In the genomic region with DNA sequence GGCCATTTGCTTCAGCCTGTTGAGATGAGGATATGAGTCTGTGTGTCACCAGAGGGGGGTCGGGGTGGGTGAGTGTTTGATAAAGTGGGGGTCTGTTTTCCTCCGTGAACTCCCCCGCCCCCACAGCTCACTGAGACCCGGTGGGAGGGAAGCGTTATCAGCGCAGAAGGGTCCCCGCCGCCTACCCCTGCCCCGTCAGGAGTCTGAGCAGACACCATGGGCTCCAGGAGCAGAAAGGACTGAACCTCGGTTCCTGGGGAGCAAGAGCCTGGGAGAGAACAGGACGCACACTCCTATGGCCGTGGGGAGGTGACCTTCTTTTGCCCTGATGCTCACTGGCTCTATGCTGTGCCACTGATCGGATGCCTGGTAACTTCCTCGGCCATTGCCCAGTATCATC, we compare ENCODE assay signal across 18 cellular contexts.
"Had no signal": no experiment of that assay in that cellular context is flagged by ENCODE, and none has a peak within 500 bp of the region (broad histone marks: within the 10 kb centered on the region; RNA-seq: fewer than 3 reads in every experiment).

No MANE protein-coding gene starts in this region.

- H3K27me3 ChIP-seq: adrenal gland, right atrium auricular region had no signal

- H3K27ac Mint-ChIP-seq: memory B cell; naive thymus-derived CD4-positive, alpha-beta T cell; progenitor cell of endocrine pancreas; stimulated activated naive CD8-positive, alpha-beta T cell treated with anti-CD3 and anti-CD28 coated beads, Interleukin-15, amount 100 ng/mL, for 72 hours had no signal

- H3K27me3 Mint-ChIP-seq: stimulated activated naive CD8-positive, alpha-beta T cell treated with anti-CD3 and anti-CD28 coated beads, Interleukin-15, amount 100 ng/mL, for 72 hours had no signal

- H3K9me3 Mint-ChIP-seq: activated T-cell treated with anti-CD3 and anti-CD28 coated beads, Interleukin-2, amount 50 U/mL, for 4 hours; memory B cell; naive thymus-derived CD4-positive, alpha-beta T cell; stimulated activated naive CD8-positive, alpha-beta T cell treated with anti-CD3 and anti-CD28 coated beads, Interleukin-15, amount 100 ng/mL, for 72 hours had no signal

- H3K36me3 Mint-ChIP-seq: memory B cell; naive thymus-derived CD4-positive, alpha-beta T cell had no signal

- H3K9me3 ChIP-seq: adrenal gland, breast epithelium, left ventricle myocardium inferior, right atrium auricular region had no signal

- DNase-seq: activated CD4-positive, alpha-beta T cell treated with anti-CD3 and anti-CD28 coated beads, Interleukin-2, amount 50 U/mL, for 1 hour; activated CD4-positive, CD25-positive, alpha-beta regulatory T cell treated with anti-CD3 and anti-CD28 coated beads, Interleukin-2, amount 50 U/mL, for 72 hours; activated CD8-positive, alpha-beta memory T cell treated with anti-CD3 and anti-CD28 coated beads, Interleukin-2, amount 50 U/mL, for 4 hours; activated naive CD4-positive, alpha-beta T cell treated with anti-CD3 and anti-CD28 coated beads, Interleukin-2, amount 50 U/mL, for 16 hours; activated T-cell treated with anti-CD3 and anti-CD28 coated beads, Interleukin-2, amount 50 U/mL, for 4 hours; cerebellar nuclear complex; effector CD4-positive, alpha-beta T cell; left ventricle myocardium inferior; naive thymus-derived CD4-positive, alpha-beta T cell; occipital lobe; stimulated activated CD4-positive, alpha-beta T cell treated with anti-CD3 and anti-CD28 coated beads, Interleukin-4, amount 100 ng/mL, for 1 hour; stimulated activated naive CD8-positive, alpha-beta T cell treated with anti-CD3 and anti-CD28 coated beads, Interleukin-15, amount 100 ng/mL, for 72 hours; trophoblast cell had no signal

- ATAC-seq: activated T-cell treated with anti-CD3 and anti-CD28 coated beads, Interleukin-2, amount 50 U/mL, for 4 hours; naive thymus-derived CD4-positive, alpha-beta T cell; stimulated activated naive CD8-positive, alpha-beta T cell treated with anti-CD3 and anti-CD28 coated beads, Interleukin-15, amount 100 ng/mL, for 72 hours had no signal

- H3K36me3 ChIP-seq: adrenal gland, breast epithelium, left ventricle myocardium inferior, right atrium auricular region had no signal

- H3K4me1 Mint-ChIP-seq: naive thymus-derived CD4-positive, alpha-beta T cell had no signal

- H3K4me3 ChIP-seq: adrenal gland, breast epithelium, left ventricle myocardium inferior, right atrium auricular region had no signal

- H3K27ac ChIP-seq: adrenal gland, breast epithelium, left ventricle myocardium inferior, right atrium auricular region had no signal

- H3K4me1 ChIP-seq: adrenal gland, breast epithelium had no signal

- H3K4me3 Mint-ChIP-seq: activated T-cell treated with anti-CD3 and anti-CD28 coated beads, Interleukin-2, amount 50 U/mL, for 4 hours; memory B cell; naive thymus-derived CD4-positive, alpha-beta T cell; stimulated activated naive CD8-positive, alpha-beta T cell treated with anti-CD3 and anti-CD28 coated beads, Interleukin-15, amount 100 ng/mL, for 72 hours had no signal
